ENCODE assay signal across 8 cellular contexts in the genomic region with DNA sequence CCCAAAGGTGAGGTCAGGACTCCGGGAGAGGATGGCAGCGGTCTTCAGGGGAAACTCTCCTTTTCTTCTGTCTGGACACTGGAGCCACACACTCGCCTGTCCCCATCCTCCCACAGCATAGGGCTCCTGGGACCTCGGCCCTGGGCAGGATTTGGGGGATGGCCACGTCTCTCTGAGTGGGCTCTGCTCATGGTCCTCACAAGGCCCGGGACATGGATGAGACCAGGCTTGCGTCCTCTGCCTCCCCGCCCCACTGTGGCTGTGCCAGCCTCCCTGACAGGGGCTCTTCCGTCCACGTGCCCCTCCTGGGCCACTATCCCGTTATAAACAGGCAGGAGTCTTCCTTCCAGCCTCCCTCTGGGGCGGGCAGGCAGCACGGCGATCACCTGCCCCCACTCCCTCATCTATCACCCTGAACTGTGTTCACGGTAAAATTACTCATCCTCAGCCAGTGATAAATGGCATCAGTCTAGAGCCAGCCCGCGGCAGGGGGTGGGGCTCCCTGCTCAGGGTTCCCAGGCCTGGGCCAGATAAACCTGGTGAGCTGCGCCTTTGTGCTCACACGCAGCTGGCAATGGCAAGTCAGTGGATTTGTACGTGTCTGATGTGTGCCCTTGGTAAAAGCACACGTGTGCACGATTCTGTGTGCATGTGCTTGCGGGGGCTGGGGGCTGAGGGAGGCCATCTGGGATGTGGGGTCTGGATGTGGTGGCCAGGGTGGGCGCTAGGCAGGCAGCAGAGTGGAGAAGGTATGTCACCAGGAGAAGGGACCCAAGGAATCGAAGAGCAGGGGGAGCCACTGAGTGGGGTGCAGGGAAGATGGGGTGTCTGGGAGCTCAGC. TPM values are rescaled to one million over a fixed set of nuclear protein-coding genes. Genes with fewer than 3 reads are reported as not detected.
DNase-seq lines count a peak whose midpoint lies in the region; ATAC-seq and TF ChIP-seq lines count a peak whose summit lies in the region.

No MANE protein-coding gene starts in this region.

- H3K9me3 ChIP-seq in DND-41 (ENCODE audit: insufficient read depth, low read length, severe bottlenecking), result no peaks in the 10 kb centered on the region

- H2AFZ ChIP-seq in DND-41 (ENCODE audit: low read depth, low read length) (no peak overlapping the region), KMS-11 (ENCODE audit: low read depth) (no peak overlapping the region)

- no peak for TF ChIP-seq CTCF in DND-41 (IDR thresholded peaks at IDR 0.05; ENCODE audit: borderline replicate concordance, extremely low read depth, low read length, poor library complexity, severe bottlenecking)
- no peak for TF ChIP-seq CTCF in KMS-11 (conservative IDR thresholded peaks at IDR 0.05; ENCODE audit: low read depth, low read length)
- TF ChIP-seq CTCF in omental fat pad (IDR thresholded peaks at IDR 0.05), result no peak
- no peak for TF ChIP-seq CTCF in brain microvascular endothelial cell (IDR thresholded peaks at IDR 0.05; ENCODE audit: low read depth, low read length, missing control alignments)

- H3K27me3 ChIP-seq in DND-41 (ENCODE audit: insufficient read depth, low read length, poor library complexity) (peaks cover 3% of the 10 kb centered on the region), KMS-11 (ENCODE audit: insufficient read depth, low read depth) (peaks cover 80% of the 10 kb centered on the region), brain microvascular endothelial cell (replicated peaks) (peaks cover 20% of the 10 kb centered on the region)

- no peak overlapping the region for H3K4me2 ChIP-seq in DND-41 (ENCODE audit: insufficient read depth, low read length)
- 0 out of 2 replicates have a peak overlapping the region, but pooled peaks have one; percentile 14 for H3K4me2 ChIP-seq in KMS-11

- H3K27ac ChIP-seq in DND-41 (ENCODE audit: low read length), result no peak overlapping the region
- H3K27ac ChIP-seq in KMS-11, result no peak overlapping the region
- no peak overlapping the region for H3K27ac ChIP-seq in brain microvascular endothelial cell

- in situ Hi-C loops in brain microvascular endothelial cell (cut with HindIII; ENCODE audit: low pct_ligation_motif_present, low sequenced_read_pairs), result no loop called here

- DNase-seq in DND-41 (no peak), omental fat pad (ENCODE audit: low spot score) (peak; percentile 22), amniotic stem cell (lab: John Stamatoyannopoulos, UW) (no peak), brain microvascular endothelial cell (no peak), NCI-H1105 treated with DMSO at 0.1 percent for 48 hours (lab: John Stamatoyannopoulos, UW) (no peak)
- DNase-seq in activated naive CD4-positive, alpha-beta T cell treated with anti-CD3 and anti-CD28 coated beads, Interleukin-2, amount 50 U/mL, for 16 hours, result peak; percentile 14

- ATAC-seq in DND-41 (ENCODE audit: insufficient read depth, low read depth) (peak; percentile 44), omental fat pad (ENCODE audit: low FRiP score) (peak; percentile 87), GM18868 (IDR thresholded peaks at IDR 0.05; ENCODE audit: unreplicated experiment) (no peak)

- H3K4me1 ChIP-seq in DND-41 (ENCODE audit: insufficient read depth, low read length), result peaks cover under 1% of the 10 kb centered on the region; the same call in 1 of the 2 replicates
- peaks cover 23% of the 10 kb centered on the region for H3K4me1 ChIP-seq in KMS-11 (ENCODE audit: low read depth, poor library complexity, severe bottlenecking)

- H3K9ac ChIP-seq in DND-41 (ENCODE audit: low read depth, low read length), result no peak overlapping the region
- H3K9ac ChIP-seq in KMS-11, result no peak overlapping the region

- no peak overlapping the region for H3K4me3 ChIP-seq in DND-41 (ENCODE audit: low read depth in 1 of 2, low read length in 2 of 2)
- H3K4me3 ChIP-seq in KMS-11 (IDR thresholded peaks at IDR 0.05; ENCODE audit: insufficient read depth, low read depth, low read length), result no peak overlapping the region
- no peak overlapping the region for H3K4me3 ChIP-seq in brain microvascular endothelial cell (ENCODE audit: low read depth, low read length)

- H4K20me1 ChIP-seq in DND-41 (ENCODE audit: insufficient read depth, low read length) (peaks cover 39% of the 10 kb centered on the region), KMS-11 (ENCODE audit: insufficient read depth) (no peaks in the 10 kb centered on the region)

- H3K36me3 ChIP-seq in DND-41 (ENCODE audit: insufficient read depth, low read length) (peaks cover 3% of the 10 kb centered on the region; the same call in 1 of the 2 replicates), KMS-11 (ENCODE audit: insufficient read depth) (no peaks in the 10 kb centered on the region), brain microvascular endothelial cell (replicated peaks) (no peaks in the 10 kb centered on the region)

- H3K79me2 ChIP-seq in DND-41 (ENCODE audit: insufficient read depth, low read length), result no peaks in the 10 kb centered on the region
- no peaks in the 10 kb centered on the region for H3K79me2 ChIP-seq in KMS-11 (ENCODE audit: insufficient read depth, low read depth)

RNA-seq across cellular contexts. Expression of a gene that starts 12.6 kb away (rescaled TPM):
- 1 to 10 TPM in 3 of 4 donors, under 1 TPM in 1; 0.96 to 7.7 (median 1.3) TPM for total RNA-seq in omental fat pad

RNA-seq across cellular contexts. Expression of a gene that starts 48.0 kb away (rescaled TPM):
- 10 to 100 TPM; 29.2 to 63.5 (median 31.3) TPM for total RNA-seq in omental fat pad

RNA-seq across cellular contexts. Expression of a gene that starts 49.3 kb away (rescaled TPM):
- total RNA-seq in omental fat pad, result 1 to 10 TPM; 3.4 to 6.8 (median 6.2) TPM

RNA-seq across cellular contexts. Expression of a gene that starts 55.2 kb away (rescaled TPM):
- total RNA-seq in omental fat pad, result under 1 TPM in 3 of 4 donors, not detected in 1; 0.19 to 0.48 (median 0.25) TPM

Comparison
In these comparisons a context has a peak if more than half of its experiments do, and no peak if none do; other contexts are left out.
1. DNase-seq: peak in activated naive CD4-positive, alpha-beta T cell treated with anti-CD3 and anti-CD28 coated beads, Interleukin-2, amount 50 U/mL, for 16 hours (single experiment) and omental fat pad (single experiment); none in DND-41 (single experiment), amniotic stem cell (single experiment), brain microvascular endothelial cell (single experiment) and NCI-H1105 treated with DMSO at 0.1 percent for 48 hours (single experiment).